In genomic region chr2:241720099-241720498, GRCh38 we compare ENCODE assay signal across 2 cellular contexts.
TF ChIP-seq lines count a peak whose summit lies in the region.

No MANE protein-coding gene starts in this region.

TF ChIP-seq in IMR-90, 13 proteins besides CTCF, POLR2A, EP300 and RAD21:
- TF ChIP-seq MXI1 (IDR thresholded peaks at IDR 0.05; ENCODE audit: borderline replicate concordance, low read depth, low read length) (no peak), CEBPB (IDR thresholded peaks at IDR 0.05; ENCODE audit: low read depth, low read length) (no peak), CHD1 (IDR thresholded peaks at IDR 0.05; ENCODE audit: low read depth, low read length) (no peak), NFE2L2 (IDR thresholded peaks at IDR 0.05; ENCODE audit: low read depth, low read length) (no peak), BHLHE40 (IDR thresholded peaks at IDR 0.05; ENCODE audit: low read depth, low read length) (no peak), SMC3 (IDR thresholded peaks at IDR 0.05; ENCODE audit: low read depth, low read length) (no peak), MAFK (IDR thresholded peaks at IDR 0.05; ENCODE audit: low read depth, low read length) (no peak), RFX5 (IDR thresholded peaks at IDR 0.05; ENCODE audit: low read depth, low read length) (no peak), MAZ (IDR thresholded peaks at IDR 0.05; ENCODE audit: borderline replicate concordance, low read depth, low read length) (no peak), RCOR1 (IDR thresholded peaks at IDR 0.05; ENCODE audit: insufficient replicate concordance, low read length) (no peak), FOS (IDR thresholded peaks at IDR 0.05; ENCODE audit: low read depth, low read length) (no peak)
- TF ChIP-seq, protein P1, sequence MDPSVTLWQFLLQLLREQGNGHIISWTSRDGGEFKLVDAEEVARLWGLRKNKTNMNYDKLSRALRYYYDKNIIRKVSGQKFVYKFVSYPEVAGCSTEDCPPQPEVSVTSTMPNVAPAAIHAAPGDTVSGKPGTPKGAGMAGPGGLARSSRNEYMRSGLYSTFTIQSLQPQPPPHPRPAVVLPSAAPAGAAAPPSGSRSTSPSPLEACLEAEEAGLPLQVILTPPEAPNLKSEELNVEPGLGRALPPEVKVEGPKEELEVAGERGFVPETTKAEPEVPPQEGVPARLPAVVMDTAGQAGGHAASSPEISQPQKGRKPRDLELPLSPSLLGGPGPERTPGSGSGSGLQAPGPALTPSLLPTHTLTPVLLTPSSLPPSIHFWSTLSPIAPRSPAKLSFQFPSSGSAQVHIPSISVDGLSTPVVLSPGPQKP (IDR thresholded peaks at IDR 0.05; ENCODE audit: borderline replicate concordance, low read depth, low read length): no peak
- TF ChIP-seq, protein P2, sequence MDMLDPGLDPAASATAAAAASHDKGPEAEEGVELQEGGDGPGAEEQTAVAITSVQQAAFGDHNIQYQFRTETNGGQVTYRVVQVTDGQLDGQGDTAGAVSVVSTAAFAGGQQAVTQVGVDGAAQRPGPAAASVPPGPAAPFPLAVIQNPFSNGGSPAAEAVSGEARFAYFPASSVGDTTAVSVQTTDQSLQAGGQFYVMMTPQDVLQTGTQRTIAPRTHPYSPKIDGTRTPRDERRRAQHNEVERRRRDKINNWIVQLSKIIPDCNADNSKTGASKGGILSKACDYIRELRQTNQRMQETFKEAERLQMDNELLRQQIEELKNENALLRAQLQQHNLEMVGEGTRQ (IDR thresholded peaks at IDR 0.05; ENCODE audit: low read depth, low read length): no peak

TF ChIP-seq in HepG2, 621 proteins besides CTCF, POLR2A, EP300 and RAD21:
- TF ChIP-seq ZNF772 (CRISPR knock-in tag; IDR thresholded peaks at IDR 0.05) (no peak), RBFOX2 (IDR thresholded peaks at IDR 0.05; ENCODE audit: low read depth, low read length) (0 out of 2 replicates have a peak, but pooled peaks have one; percentile 39), NKX3-1 (CRISPR knock-in tag; IDR thresholded peaks at IDR 0.05) (no peak), ZNF747 (CRISPR knock-in tag; IDR thresholded peaks at IDR 0.05; ENCODE audit: borderline replicate concordance) (no peak), BCL6 (CRISPR knock-in tag; IDR thresholded peaks at IDR 0.05) (peak; percentile 49; the same call in 1 of the 2 replicates), PBX2 (CRISPR knock-in tag; IDR thresholded peaks at IDR 0.05) (no peak), ZNF710 (CRISPR knock-in tag; IDR thresholded peaks at IDR 0.05; ENCODE audit: borderline replicate concordance) (no peak), PHF21A (CRISPR knock-in tag; IDR thresholded peaks at IDR 0.05) (no peak), ZNF549 (CRISPR knock-in tag; IDR thresholded peaks at IDR 0.05) (no peak)
